In the genomic region with DNA sequence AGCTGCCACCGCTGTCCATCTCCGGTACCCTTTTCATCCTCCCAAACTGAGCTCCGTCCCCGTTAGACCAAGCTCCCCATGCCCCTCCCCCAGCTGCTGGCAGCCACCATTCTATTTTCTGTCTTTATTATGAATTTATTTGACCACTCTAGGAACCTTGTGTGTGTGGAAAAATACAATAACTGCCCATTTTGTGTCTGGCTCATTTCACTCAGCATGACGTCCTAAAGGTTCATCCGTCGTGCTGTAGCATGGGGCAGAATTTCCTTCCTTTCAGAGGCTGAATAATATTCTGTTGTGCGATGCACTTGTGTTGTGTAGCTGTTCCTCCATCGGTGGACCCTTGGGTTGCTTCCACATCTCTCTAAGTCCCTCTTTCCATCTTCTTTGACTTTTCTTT, we compare ENCODE assay signal across 10 cellular contexts.
A peak's percentile ranks its signal among the peaks of the same experiment; 100 is the strongest.
DNase-seq lines count a peak whose midpoint lies in the region; ATAC-seq and TF ChIP-seq lines count a peak whose summit lies in the region.
"Had no signal": no experiment of that assay in that cellular context is flagged by ENCODE, and none has a peak within 500 bp of the region (broad histone marks: within the 10 kb centered on the region; RNA-seq: fewer than 3 reads in every experiment).

No MANE protein-coding gene starts in this region.

- peaks cover 95% of the 10 kb centered on the region for H3K79me2 ChIP-seq in MM.1S (ENCODE audit: low read length)

- no peak overlapping the region for H3K4me3 ChIP-seq in CD8-positive, alpha-beta T cell (ENCODE audit: low read depth, low read length)
- H3K4me3 ChIP-seq in sigmoid colon (no peak overlapping the region), H7 (ENCODE audit: insufficient read depth, low read depth, low read length) (no peak overlapping the region), MM.1S (ENCODE audit: low read length) (no peak overlapping the region)

- peak in 2 of 4 donors; percentile 13 to 47 for TF ChIP-seq EP300 in sigmoid colon (IDR thresholded peaks at IDR 0.05)

- peak overlapping the region; percentile 99 for H3K27ac Mint-ChIP-seq in CD8-positive, alpha-beta T cell
- H3K27ac Mint-ChIP-seq in dendritic cell treated with granulocyte-macrophage colony-stimulating factor and Interleukin-4, amounts not matched to agents 40 ng/mL and 50 ng/mL, for 4 days = peak overlapping the region; percentile 72

- DNase-seq in CD8-positive, alpha-beta T cell = no peak
- DNase-seq in NCI-H2227 (lab: John Stamatoyannopoulos, UW; ENCODE audit: unreplicated experiment) = peak; percentile 59
- no peak for DNase-seq in sigmoid colon
- DNase-seq in H7 = no peak
- no peak for DNase-seq in MM.1S
- no peak for DNase-seq in stimulated activated CD8-positive, alpha-beta memory T cell treated with anti-CD3 and anti-CD28 coated beads, Interleukin-4, amount 100 ng/mL, for 48 hours
- DNase-seq: activated gamma-delta T cell treated with Interleukin-2 at 50 U/mL for 16 hours; effector CD4-positive, alpha-beta T cell had no signal

- intact Hi-C loops in CD8-positive, alpha-beta T cell (cut with DNase I, micrococcal nuclease) = loop anchor here (2.0 to 10.0 kb wide), 3 partner anchors 15 to 611 kb away; no protein-coding TSS in a partner anchor
- intact Hi-C loops in dendritic cell treated with granulocyte-macrophage colony-stimulating factor and Interleukin-4, amounts not matched to agents 40 ng/mL and 50 ng/mL, for 4 days (cut with micrococcal nuclease) = loop anchor here (10.0 kb wide), 1 partner anchor 79 kb away; no protein-coding TSS in a partner anchor
- intact Hi-C loops in sigmoid colon (cut with DNase I) = no loop called here

- no peak overlapping the region for H3K9ac ChIP-seq in MM.1S (ENCODE audit: low read length)

- H4K20me1 ChIP-seq in MM.1S (ENCODE audit: insufficient read depth, low read length) = no peaks in the 10 kb centered on the region; the same call in 1 of the 2 replicates

- TF ChIP-seq CTCF in CD8-positive, alpha-beta T cell (IDR thresholded peaks at IDR 0.05) = no peak
- no peak for TF ChIP-seq CTCF in sigmoid colon (IDR thresholded peaks at IDR 0.05)
- no peak for TF ChIP-seq CTCF in MM.1S (IDR thresholded peaks at IDR 0.05; ENCODE audit: low read length)

- no peaks in the 10 kb centered on the region for H3K9me3 Mint-ChIP-seq in CD8-positive, alpha-beta T cell
- H3K9me3 Mint-ChIP-seq in dendritic cell treated with granulocyte-macrophage colony-stimulating factor and Interleukin-4, amounts not matched to agents 40 ng/mL and 50 ng/mL, for 4 days = no peaks in the 10 kb centered on the region

- 75 to 93% methylated on average over 9 of the region's 9 CpGs for WGBS in sigmoid colon, 2 donors

- H3K4me3 Mint-ChIP-seq in CD8-positive, alpha-beta T cell = peak overlapping the region; percentile 93
- no peak overlapping the region for H3K4me3 Mint-ChIP-seq in dendritic cell treated with granulocyte-macrophage colony-stimulating factor and Interleukin-4, amounts not matched to agents 40 ng/mL and 50 ng/mL, for 4 days

- peaks cover 39% of the 10 kb centered on the region for H3K36me3 Mint-ChIP-seq in CD8-positive, alpha-beta T cell
- peaks cover 86% of the 10 kb centered on the region for H3K36me3 Mint-ChIP-seq in dendritic cell treated with granulocyte-macrophage colony-stimulating factor and Interleukin-4, amounts not matched to agents 40 ng/mL and 50 ng/mL, for 4 days (ENCODE audit: low read depth)

- H3K9me3 ChIP-seq in CD8-positive, alpha-beta T cell (ENCODE audit: low read length) = no peaks in the 10 kb centered on the region
- H3K9me3 ChIP-seq in sigmoid colon = no peaks in the 10 kb centered on the region
- no peaks in the 10 kb centered on the region for H3K9me3 ChIP-seq in MM.1S (replicated peaks; ENCODE audit: insufficient read depth, low read length)

- H3K27ac ChIP-seq in CD8-positive, alpha-beta T cell (ENCODE audit: low read depth, low read length) = peak overlapping the region; percentile 65
- peak overlapping the region; percentile 96 to 100 (median 98) for H3K27ac ChIP-seq in sigmoid colon
- no peak overlapping the region for H3K27ac ChIP-seq in MM.1S (ENCODE audit: low read length)

- no peak for ATAC-seq in CD8-positive, alpha-beta T cell
- no peak for ATAC-seq in HG03139 (IDR thresholded peaks at IDR 0.05; ENCODE audit: unreplicated experiment)

- H3K27me3 Mint-ChIP-seq in CD8-positive, alpha-beta T cell (ENCODE audit: low read depth) = no peaks in the 10 kb centered on the region
- H3K27me3 Mint-ChIP-seq in dendritic cell treated with granulocyte-macrophage colony-stimulating factor and Interleukin-4, amounts not matched to agents 40 ng/mL and 50 ng/mL, for 4 days = no peaks in the 10 kb centered on the region

- no peaks in the 10 kb centered on the region for H3F3A ChIP-seq in MM.1S (ENCODE audit: insufficient read depth, low read length)

- CTCF ChIA-PET in CD8-positive, alpha-beta T cell (lab: Charles Lee) = interaction anchor here (1.1 to 6.0 kb wide), 7 partner anchors 14 to 90 kb away, joined by 3 to 75 read pairs (median 21); no protein-coding TSS in a partner anchor

- no peaks in the 10 kb centered on the region for H3K27me3 ChIP-seq in CD8-positive, alpha-beta T cell (ENCODE audit: insufficient read depth, low read length)
- H3K27me3 ChIP-seq in sigmoid colon = no peaks in the 10 kb centered on the region
- H3K27me3 ChIP-seq in H7 (ENCODE audit: control insufficient read depth, insufficient read depth, low read length) = no peaks in the 10 kb centered on the region
- H3K27me3 ChIP-seq in MM.1S (replicated peaks; ENCODE audit: insufficient read depth, low read length) = no peaks in the 10 kb centered on the region

- peaks cover 88% of the 10 kb centered on the region for H3K4me1 Mint-ChIP-seq in CD8-positive, alpha-beta T cell (ENCODE audit: low read depth)
- peaks cover 100% of the 10 kb centered on the region for H3K4me1 Mint-ChIP-seq in dendritic cell treated with granulocyte-macrophage colony-stimulating factor and Interleukin-4, amounts not matched to agents 40 ng/mL and 50 ng/mL, for 4 days (ENCODE audit: low read depth)

- peaks cover 96% of the 10 kb centered on the region for H3K4me1 ChIP-seq in CD8-positive, alpha-beta T cell (ENCODE audit: insufficient read depth, low read length)
- peaks cover 0 to 96% (median 88%) of the 10 kb centered on the region in 4 donors for H3K4me1 ChIP-seq in sigmoid colon
- H3K4me1 ChIP-seq in MM.1S (ENCODE audit: low read length) = no peaks in the 10 kb centered on the region

- H3K4me2 ChIP-seq in MM.1S (ENCODE audit: low read depth, low read length) = no peak overlapping the region

- POLR2A ChIA-PET in CD8-positive, alpha-beta T cell (lab: Charles Lee) = interaction anchor here (0.7 to 4.4 kb wide), 10 partner anchors 9 to 56 kb away, joined by 3 to 35 read pairs (median 5); no protein-coding TSS in a partner anchor

- H2AFZ ChIP-seq in MM.1S (ENCODE audit: low read length) = no peak overlapping the region

- no peak for TF ChIP-seq POLR2A in sigmoid colon (IDR thresholded peaks at IDR 0.05)

- H3K36me3 ChIP-seq in CD8-positive, alpha-beta T cell (ENCODE audit: insufficient read depth, low read length) = peaks cover 17% of the 10 kb centered on the region
- H3K36me3 ChIP-seq in sigmoid colon (peaks cover 0 to 13% (median 9%) of the 10 kb centered on the region in 4 donors), H7 (replicated peaks; ENCODE audit: control insufficient read depth, insufficient read depth, low read length) (no peaks in the 10 kb centered on the region), MM.1S (replicated peaks; ENCODE audit: insufficient read depth, low read length) (no peaks in the 10 kb centered on the region)

- H3K9me2 ChIP-seq in MM.1S (replicated peaks; ENCODE audit: insufficient read depth, low read length) = no peaks in the 10 kb centered on the region
